20 cellular contexts compared by ENCODE assay signal in the genomic region with DNA sequence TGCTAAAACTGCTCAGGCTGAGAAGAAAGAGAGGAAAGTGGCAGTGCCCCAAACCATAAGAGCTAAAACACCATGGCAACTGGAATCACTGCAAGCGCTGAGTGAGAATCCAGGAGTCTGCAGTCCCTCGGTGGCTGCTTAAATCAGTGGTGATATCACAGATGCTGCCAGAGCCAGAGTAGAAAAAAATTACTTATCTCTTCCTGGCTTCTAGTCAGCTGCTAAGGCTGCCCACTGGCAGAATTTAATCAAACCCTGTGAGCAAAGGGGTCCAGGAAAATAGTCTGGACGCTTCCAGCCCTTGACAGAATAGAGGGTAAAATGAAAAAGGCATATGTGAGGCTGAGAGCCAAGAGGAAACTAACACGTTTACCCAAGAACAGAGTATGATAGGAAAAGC.
"Had no signal": no experiment of that assay in that cellular context is flagged by ENCODE, and none has a peak within 500 bp of the region (broad histone marks: within the 10 kb centered on the region; RNA-seq: fewer than 3 reads in every experiment).

No MANE protein-coding gene starts in this region.

- H3K36me3 ChIP-seq: esophagus squamous epithelium, gastrocnemius medialis, heart right ventricle, left lung, lower lobe of right lung had no signal

- DNase-seq: cortex of kidney; effector CD8-positive, alpha-beta T cell; effector memory CD8-positive, alpha-beta T cell; endodermal cell; erythroblast; esophagus squamous epithelium; foreskin fibroblast; gastrocnemius medialis; glutamatergic neuron; head of caudate nucleus; heart right ventricle; hippocampal formation; left cardiac atrium; left lung; left ventricle myocardium superior; lower lobe of right lung; mesenchymal stem cell; midbrain; naive thymus-derived CD4-positive, alpha-beta T cell had no signal

- ATAC-seq: effector memory CD8-positive, alpha-beta T cell; esophagus mucosa; gastrocnemius medialis; heart right ventricle; left cardiac atrium; left lung; left ventricle myocardium superior; lower lobe of right lung; naive thymus-derived CD4-positive, alpha-beta T cell had no signal

- H3K27me3 ChIP-seq: esophagus squamous epithelium, gastrocnemius medialis, heart right ventricle, left lung had no signal

- H3K4me1 ChIP-seq: esophagus squamous epithelium, gastrocnemius medialis, heart right ventricle, left lung, lower lobe of right lung had no signal

- H3K9me3 ChIP-seq: gastrocnemius medialis, left lung, lower lobe of right lung had no signal

- H3K4me3 ChIP-seq: esophagus squamous epithelium, gastrocnemius medialis, heart right ventricle, left lung, lower lobe of right lung had no signal
